8 cellular contexts compared by ENCODE assay signal in genomic region chr16:1474047-1474446, GRCh38. TPM values are rescaled to one million over a fixed set of nuclear protein-coding genes. Genes with fewer than 3 reads are reported as not detected.
DNase-seq lines count a peak whose midpoint lies in the region; ATAC-seq lines count a peak whose summit lies in the region.

No MANE protein-coding gene starts in this region.

- peaks cover 31% of the 10 kb centered on the region for H3K4me1 ChIP-seq in stomach smooth muscle (ENCODE audit: control insufficient read depth, insufficient read depth, low read length)

- no peaks in the 10 kb centered on the region for H3K27me3 Mint-ChIP-seq in T-helper 1 cell treated with Interleukin-12 subunit alpha and Interleukin-12 subunit beta and Interleukin-4 antibody, amounts not matched to agents 30 μg/mL and 1 μg/mL, for 36 hours (ENCODE audit: low read depth)
- H3K27me3 Mint-ChIP-seq in activated T-helper 17 cell treated with anti-CD3 and anti-CD28 coated beads, Interleukin-2, amount 50 U/mL, for 72 hours: no peaks in the 10 kb centered on the region
- H3K27me3 Mint-ChIP-seq in immature natural killer cell (ENCODE audit: low read depth in 3 of 3): peaks cover 2 to 17% (median 6%) of the 10 kb centered on the region in 3 donors

- H3K27ac ChIP-seq in stomach smooth muscle (ENCODE audit: low read length): no peak overlapping the region

- H3K9me3 ChIP-seq in stomach smooth muscle (ENCODE audit: control insufficient read depth in 2 of 2, low read length in 2 of 2): peaks cover 0 to 2% of the 10 kb centered on the region in 2 donors

- DNase-seq in T-helper 1 cell (no peak), immature natural killer cell (no peak), NCI-H2081 (lab: John Stamatoyannopoulos, UW) (no peak)

- no peaks in the 10 kb centered on the region for H3K36me3 Mint-ChIP-seq in T-helper 1 cell treated with Interleukin-12 subunit alpha and Interleukin-12 subunit beta and Interleukin-4 antibody, amounts not matched to agents 30 μg/mL and 1 μg/mL, for 36 hours (ENCODE audit: low read depth)
- H3K36me3 Mint-ChIP-seq in activated T-helper 17 cell treated with anti-CD3 and anti-CD28 coated beads, Interleukin-2, amount 50 U/mL, for 72 hours (ENCODE audit: low read depth): no peaks in the 10 kb centered on the region
- no peaks in the 10 kb centered on the region for H3K36me3 Mint-ChIP-seq in immature natural killer cell

- peak overlapping the region; percentile 63 for H3K4me3 Mint-ChIP-seq in T-helper 1 cell treated with Interleukin-12 subunit alpha and Interleukin-12 subunit beta and Interleukin-4 antibody, amounts not matched to agents 30 μg/mL and 1 μg/mL, for 36 hours
- H3K4me3 Mint-ChIP-seq in activated T-helper 17 cell treated with anti-CD3 and anti-CD28 coated beads, Interleukin-2, amount 50 U/mL, for 72 hours: peak overlapping the region; percentile 74
- H3K4me3 Mint-ChIP-seq in immature natural killer cell: peak overlapping the region; percentile 60 to 82 (median 67)

- ATAC-seq in activated T-helper 17 cell treated with anti-CD3 and anti-CD28 coated beads, Interleukin-2, amount 50 U/mL, for 72 hours (replicated peaks): no peak
- no peak for ATAC-seq in GM19455 (IDR thresholded peaks at IDR 0.05; ENCODE audit: unreplicated experiment)
- ATAC-seq in HG03039 (IDR thresholded peaks at IDR 0.05; ENCODE audit: unreplicated experiment): no peak

- peaks cover 18% of the 10 kb centered on the region for H3K4me1 Mint-ChIP-seq in T-helper 1 cell treated with Interleukin-12 subunit alpha and Interleukin-12 subunit beta and Interleukin-4 antibody, amounts not matched to agents 30 μg/mL and 1 μg/mL, for 36 hours (ENCODE audit: low read depth)
- peaks cover 10% of the 10 kb centered on the region for H3K4me1 Mint-ChIP-seq in activated T-helper 17 cell treated with anti-CD3 and anti-CD28 coated beads, Interleukin-2, amount 50 U/mL, for 72 hours
- H3K4me1 Mint-ChIP-seq in immature natural killer cell: peaks cover 41 to 52% of the 10 kb centered on the region in 2 donors

- H3K4me3 ChIP-seq in stomach smooth muscle (ENCODE audit: low read length in 2 of 2): peak overlapping the region; percentile 83 to 90

- H3K27me3 ChIP-seq in stomach smooth muscle (ENCODE audit: control insufficient read depth in 1 of 2, insufficient read depth in 2 of 2, low read length in 2 of 2): no peaks in the 10 kb centered on the region

- H3K36me3 ChIP-seq in stomach smooth muscle (ENCODE audit: control insufficient read depth in 2 of 2, insufficient read depth in 2 of 2, low read length in 2 of 2): no peaks in the 10 kb centered on the region

- peak overlapping the region; percentile 55 for H3K27ac Mint-ChIP-seq in T-helper 1 cell treated with Interleukin-12 subunit alpha and Interleukin-12 subunit beta and Interleukin-4 antibody, amounts not matched to agents 30 μg/mL and 1 μg/mL, for 36 hours
- no peak overlapping the region for H3K27ac Mint-ChIP-seq in activated T-helper 17 cell treated with anti-CD3 and anti-CD28 coated beads, Interleukin-2, amount 50 U/mL, for 72 hours
- H3K27ac Mint-ChIP-seq in immature natural killer cell: peak overlapping the region in 3 of 6 donors; percentile 45 to 57 (median 46)

- H3K9me3 Mint-ChIP-seq in T-helper 1 cell treated with Interleukin-12 subunit alpha and Interleukin-12 subunit beta and Interleukin-4 antibody, amounts not matched to agents 30 μg/mL and 1 μg/mL, for 36 hours: no peaks in the 10 kb centered on the region
- H3K9me3 Mint-ChIP-seq in activated T-helper 17 cell treated with anti-CD3 and anti-CD28 coated beads, Interleukin-2, amount 50 U/mL, for 72 hours: no peaks in the 10 kb centered on the region
- H3K9me3 Mint-ChIP-seq in immature natural killer cell: no peaks in the 10 kb centered on the region

- peak overlapping the region; percentile 92 to 97 for H3K9ac ChIP-seq in stomach smooth muscle (ENCODE audit: low read length in 2 of 2)

RNA-seq across cellular contexts. Expression of gene CLCN7, which starts 0.8 kb away (rescaled TPM):
- total RNA-seq in activated T-helper 17 cell treated with anti-CD3 and anti-CD28 coated beads, Interleukin-2, amount 50 U/mL, for 72 hours: 10 to 100 TPM; 44.8 to 63.9 TPM
- 10 to 100 TPM; 19.8 to 44.8 (median 21.5) TPM for polyA plus RNA-seq in immature natural killer cell

RNA-seq across cellular contexts. Expression of gene PTX4, which starts 14.7 kb away (rescaled TPM):
- not detected for total RNA-seq in activated T-helper 17 cell treated with anti-CD3 and anti-CD28 coated beads, Interleukin-2, amount 50 U/mL, for 72 hours
- not detected for polyA plus RNA-seq in immature natural killer cell

RNA-seq across cellular contexts. Expression of gene TELO2, which starts 19.1 kb away (rescaled TPM):
- total RNA-seq in activated T-helper 17 cell treated with anti-CD3 and anti-CD28 coated beads, Interleukin-2, amount 50 U/mL, for 72 hours: 10 to 100 TPM; 49.2 to 67.9 TPM
- 10 to 100 TPM; 12.0 to 16.4 (median 12.3) TPM for polyA plus RNA-seq in immature natural killer cell

RNA-seq across cellular contexts. Expression of gene CCDC154, which starts 29.7 kb away (rescaled TPM):
- 1 to 10 TPM; 2.1 to 3.7 TPM for total RNA-seq in activated T-helper 17 cell treated with anti-CD3 and anti-CD28 coated beads, Interleukin-2, amount 50 U/mL, for 72 hours
- polyA plus RNA-seq in immature natural killer cell: not detected

RNA-seq across cellular contexts. Expression of gene PERCC1, which starts 43.2 kb away (rescaled TPM):
- not detected for total RNA-seq in activated T-helper 17 cell treated with anti-CD3 and anti-CD28 coated beads, Interleukin-2, amount 50 U/mL, for 72 hours
- polyA plus RNA-seq in immature natural killer cell: not detected
